ENCODE assay signal across 16 cellular contexts in genomic region chr1:201778279-201779023, GRCh38. TPM values are rescaled to one million over a fixed set of nuclear protein-coding genes. Genes with fewer than 3 reads are reported as not detected.
DNase-seq lines count a peak whose midpoint lies in the region; ATAC-seq and TF ChIP-seq lines count a peak whose summit lies in the region.
"Had no signal": no experiment of that assay in that cellular context is flagged by ENCODE, and none has a peak within 500 bp of the region (broad histone marks: within the 10 kb centered on the region; RNA-seq: fewer than 3 reads in every experiment).

No MANE protein-coding gene starts in this region.

- H3K9me3 ChIP-seq in RWPE2 (ENCODE audit: severe bottlenecking) (no peaks in the 10 kb centered on the region), mesenchymal stem cell (ENCODE audit: control insufficient read depth, low read length) (no peaks in the 10 kb centered on the region), thoracic aorta (no peaks in the 10 kb centered on the region)
- H3K9me3 ChIP-seq: pancreas, SJSA1 had no signal

- no peak for DNase-seq in RWPE2 (ENCODE audit: low spot score)
- DNase-seq in fibroblast of mammary gland (ENCODE audit: low read depth), result peak; percentile 54
- no peak for DNase-seq in mesenchymal stem cell
- DNase-seq in thoracic aorta (ENCODE audit: low spot score), result no peak
- DNase-seq in HuH-7.5 (ENCODE audit: low spot score), result no peak
- DNase-seq in NCI-H748 (lab: John Stamatoyannopoulos, UW; ENCODE audit: unreplicated experiment), result no peak
- DNase-seq: activated effector memory CD4-positive, alpha-beta T cell treated with anti-CD3 and anti-CD28 coated beads, Interleukin-2, amount 50 U/mL, for 16 hours; endodermal cell; hippocampal formation; Kasumi-1; NCI-H187; pancreas had no signal

- H3K23ac ChIP-seq in mesenchymal stem cell (ENCODE audit: low read length in 2 of 2), result no peak overlapping the region

- peaks cover 38% of the 10 kb centered on the region for H3K79me1 ChIP-seq in mesenchymal stem cell (replicated peaks; ENCODE audit: low read length, poor library complexity, severe bottlenecking)

- H3K27ac ChIP-seq in RWPE2 (ENCODE audit: poor library complexity, severe bottlenecking), result peak overlapping the region; percentile 14
- H3K27ac ChIP-seq in mesenchymal stem cell (ENCODE audit: low read length, poor library complexity, severe bottlenecking), result no peak overlapping the region
- H3K27ac ChIP-seq in thoracic aorta, result peak overlapping the region; percentile 86 to 88
- H3K27ac ChIP-seq: HL-60, pancreas, SJSA1 had no signal

- H3K36me3 ChIP-seq in RWPE2 (ENCODE audit: low read depth), result peaks cover 60% of the 10 kb centered on the region
- H3K36me3 ChIP-seq in mesenchymal stem cell (ENCODE audit: control insufficient read depth in 1 of 2, insufficient read depth in 2 of 2, low read depth in 1 of 2, low read length in 2 of 2), result peaks cover 20 to 38% of the 10 kb centered on the region in 2 experiments
- peaks cover 30% of the 10 kb centered on the region for H3K36me3 ChIP-seq in thoracic aorta

- H3K4me3 ChIP-seq in RWPE2 (ENCODE audit: severe bottlenecking), result no peak overlapping the region
- no peak overlapping the region for H3K4me3 ChIP-seq in fibroblast of mammary gland (ENCODE audit: control insufficient read depth, low read depth, low read length)
- no peak overlapping the region for H3K4me3 ChIP-seq in mesenchymal stem cell (ENCODE audit: insufficient read depth in 1 of 2, low read depth in 1 of 2, low read length in 2 of 2)
- peak overlapping the region; percentile 3 for H3K4me3 ChIP-seq in thoracic aorta
- H3K4me3 ChIP-seq: pancreas, SJSA1 had no signal

- H2BK120ac ChIP-seq in mesenchymal stem cell (ENCODE audit: low read depth, low read length), result no peak overlapping the region

- H2AK5ac ChIP-seq in mesenchymal stem cell (ENCODE audit: low read length, severe bottlenecking), result no peak overlapping the region

- no peak overlapping the region for H2AFZ ChIP-seq in mesenchymal stem cell (ENCODE audit: low read depth, low read length)

- 72% methylated on average over 3 of the region's 4 CpGs for WGBS in mesenchymal stem cell

- H3K27me3 ChIP-seq in RWPE2 (ENCODE audit: insufficient read depth, poor library complexity, severe bottlenecking) (no peaks in the 10 kb centered on the region), mesenchymal stem cell (ENCODE audit: control insufficient read depth in 1 of 2, insufficient read depth in 1 of 2, low read length in 2 of 2) (no peaks in the 10 kb centered on the region), thoracic aorta (replicated peaks; ENCODE audit: insufficient read depth) (no peaks in the 10 kb centered on the region)
- H3K27me3 ChIP-seq: pancreas, SJSA1 had no signal

- no peak overlapping the region for H3K14ac ChIP-seq in mesenchymal stem cell (ENCODE audit: low read length in 2 of 2)

- H4K91ac ChIP-seq in mesenchymal stem cell (ENCODE audit: low read length), result no peak overlapping the region

- H3K4ac ChIP-seq in mesenchymal stem cell (ENCODE audit: low read depth in 1 of 2, low read length in 2 of 2), result no peak overlapping the region

- no peak overlapping the region for H2BK15ac ChIP-seq in mesenchymal stem cell (ENCODE audit: low read depth, poor library complexity, severe bottlenecking)

- no peak overlapping the region for H3K4me2 ChIP-seq in mesenchymal stem cell (ENCODE audit: low read length, poor library complexity, severe bottlenecking)

- ATAC-seq in RWPE2 (ENCODE audit: low read depth) (no peak), thoracic aorta (ENCODE audit: insufficient number of reproducible peaks, low FRiP score, low read depth) (peak; percentile 62), GM19395 (IDR thresholded peaks at IDR 0.05; ENCODE audit: unreplicated experiment) (no peak), HG02642 (IDR thresholded peaks at IDR 0.05; ENCODE audit: poor library complexity, unreplicated experiment) (no peak)

- H2BK12ac ChIP-seq in mesenchymal stem cell (ENCODE audit: low read length in 2 of 2), result no peak overlapping the region

- no peak overlapping the region for H2BK5ac ChIP-seq in mesenchymal stem cell (ENCODE audit: low read depth, low read length, poor library complexity, severe bottlenecking)

- H3K4me1 ChIP-seq in RWPE2 (ENCODE audit: insufficient read depth, poor library complexity, severe bottlenecking), result peaks cover 36% of the 10 kb centered on the region
- peaks cover 1% of the 10 kb centered on the region for H3K4me1 ChIP-seq in mesenchymal stem cell (ENCODE audit: control insufficient read depth, insufficient read depth, low read depth, low read length)
- H3K4me1 ChIP-seq in thoracic aorta (ENCODE audit: control insufficient read depth in 1 of 2, low read depth in 2 of 2), result peaks cover 53 to 100% of the 10 kb centered on the region in 2 donors
- H3K4me1 ChIP-seq: pancreas had no signal

- H3K9ac ChIP-seq in mesenchymal stem cell (ENCODE audit: low read length), result peak overlapping the region; percentile 73

- no peak overlapping the region for H3K18ac ChIP-seq in mesenchymal stem cell (ENCODE audit: low read depth in 1 of 2, low read length in 2 of 2)

- no peak for TF ChIP-seq CTCF in RWPE2 (IDR thresholded peaks at IDR 0.05; ENCODE audit: poor library complexity, severe bottlenecking)
- no peak for TF ChIP-seq CTCF in fibroblast of mammary gland (conservative IDR thresholded peaks at IDR 0.05; ENCODE audit: control insufficient read depth, insufficient read depth, low read depth, low read length)
- TF ChIP-seq CTCF in thoracic aorta (IDR thresholded peaks at IDR 0.05), result no peak

- H4K8ac ChIP-seq in mesenchymal stem cell (ENCODE audit: low read length), result no peak overlapping the region

RNA-seq across cellular contexts. Expression of gene IPO9, which starts 50.5 kb away (rescaled TPM):
- polyA plus RNA-seq in mesenchymal stem cell (2013, experiment 1 of 2), result 30.8 TPM
- 34.0 TPM for polyA plus RNA-seq in mesenchymal stem cell (2013, experiment 2 of 2)
- total RNA-seq in thoracic aorta, result 10 to 100 TPM; 21.4 to 32.6 TPM
